Comparison of ENCODE assay signal across 18 cellular contexts in the genomic region with DNA sequence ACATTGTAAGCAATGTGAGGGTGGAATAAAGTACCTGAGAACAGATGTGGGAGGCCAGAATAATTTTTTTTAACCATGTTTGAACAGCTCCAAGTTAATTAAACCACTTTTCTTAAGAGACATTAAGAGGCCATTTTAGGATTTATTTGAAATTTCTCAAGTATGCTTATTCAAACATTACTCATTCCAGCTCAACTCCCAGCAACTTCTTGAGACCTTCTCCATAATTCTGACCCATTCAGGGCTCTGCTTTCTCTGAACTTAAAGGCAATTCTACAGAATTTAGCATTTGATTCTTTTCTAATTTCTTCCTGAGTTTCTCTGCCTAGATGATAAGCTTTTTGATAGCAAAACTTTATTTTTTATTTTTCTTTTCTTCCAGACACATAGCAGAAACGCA.
"Had no signal": no experiment of that assay in that cellular context is flagged by ENCODE, and none has a peak within 500 bp of the region (broad histone marks: within the 10 kb centered on the region; RNA-seq: fewer than 3 reads in every experiment).

No MANE protein-coding gene starts in this region.

- H3K36me3 Mint-ChIP-seq: mesothelial cell of epicardium, natural killer cell had no signal

- DNase-seq: foreskin keratinocyte; immature natural killer cell; left ventricle myocardium superior; natural killer cell; posterior cingulate gyrus; spleen; stimulated activated CD4-positive, alpha-beta T cell treated with anti-CD3 and anti-CD28 coated beads, Interleukin-15, amount 100 ng/mL, for 24 hours; stimulated activated CD4-positive, alpha-beta T cell treated with anti-CD3 and anti-CD28 coated beads, Interleukin-1b, Interleukin-23, amount 100 ng/mL, for 48 hours; stimulated activated CD4-positive, alpha-beta T cell treated with anti-CD3 and anti-CD28 coated beads, Interleukin-4, amount 100 ng/mL, for 24 hours; testis had no signal

- H3K4me1 ChIP-seq: foreskin keratinocyte, tibial nerve had no signal

- ATAC-seq: foreskin keratinocyte; left ventricle myocardium superior; sciatic nerve; stimulated activated memory B cell treated with anti-CD40 and anti-IgM and Interleukin-4, amounts not matched to agents 10 μg/mL and 1 μg/mL and 100 μg/mL, for 72 hours had no signal

- H3K9me3 Mint-ChIP-seq: dendritic cell treated with granulocyte-macrophage colony-stimulating factor and Interleukin-4, amounts not matched to agents 40 ng/mL and 50 ng/mL, for 4 days; immature natural killer cell; natural killer cell; neural crest cell; stimulated activated memory B cell treated with anti-CD40 and anti-IgM and Interleukin-4, amounts not matched to agents 10 μg/mL and 1 μg/mL and 100 μg/mL, for 72 hours; stimulated activated naive CD8-positive, alpha-beta T cell treated with anti-CD3 and anti-CD28 coated beads, Interleukin-15, Interleukin-2, amounts not matched to agents 100 ng/mL and 50 ng/mL, for 24 hours had no signal

- H3K27me3 ChIP-seq: foreskin keratinocyte, spleen, testis, tibial nerve had no signal

- H3K4me3 Mint-ChIP-seq: dendritic cell treated with granulocyte-macrophage colony-stimulating factor and Interleukin-4, amounts not matched to agents 40 ng/mL and 50 ng/mL, for 4 days; immature natural killer cell; mesothelial cell of epicardium; natural killer cell; neural crest cell; stimulated activated memory B cell treated with anti-CD40 and anti-IgM and Interleukin-4, amounts not matched to agents 10 μg/mL and 1 μg/mL and 100 μg/mL, for 72 hours; stimulated activated naive CD8-positive, alpha-beta T cell treated with anti-CD3 and anti-CD28 coated beads, Interleukin-15, Interleukin-2, amounts not matched to agents 100 ng/mL and 50 ng/mL, for 24 hours had no signal

- H3K27ac Mint-ChIP-seq: dendritic cell treated with granulocyte-macrophage colony-stimulating factor and Interleukin-4, amounts not matched to agents 40 ng/mL and 50 ng/mL, for 4 days; immature natural killer cell; mesothelial cell of epicardium; natural killer cell; stimulated activated naive CD8-positive, alpha-beta T cell treated with anti-CD3 and anti-CD28 coated beads, Interleukin-15, Interleukin-2, amounts not matched to agents 100 ng/mL and 50 ng/mL, for 24 hours had no signal

- H3K4me1 Mint-ChIP-seq: immature natural killer cell, mesothelial cell of epicardium, natural killer cell, neural crest cell had no signal

- H3K27ac ChIP-seq: foreskin keratinocyte, spleen, testis, tibial nerve had no signal

- H3K9me3 ChIP-seq: spleen, testis, tibial nerve had no signal

- H3K4me3 ChIP-seq: spleen, testis, tibial nerve had no signal

- H3K27me3 Mint-ChIP-seq: dendritic cell treated with granulocyte-macrophage colony-stimulating factor and Interleukin-4, amounts not matched to agents 40 ng/mL and 50 ng/mL, for 4 days; stimulated activated memory B cell treated with anti-CD40 and anti-IgM and Interleukin-4, amounts not matched to agents 10 μg/mL and 1 μg/mL and 100 μg/mL, for 72 hours; stimulated activated naive CD8-positive, alpha-beta T cell treated with anti-CD3 and anti-CD28 coated beads, Interleukin-15, Interleukin-2, amounts not matched to agents 100 ng/mL and 50 ng/mL, for 24 hours had no signal

- FAIRE-seq: colon had no signal
